Comparison of ENCODE assay signal across 13 cellular contexts in genomic region chr2:162308747-162309503, GRCh38. TPM values are rescaled to one million over a fixed set of nuclear protein-coding genes. Genes with fewer than 3 reads are reported as not detected.
A peak's percentile ranks its signal among the peaks of the same experiment; 100 is the strongest.
DNase-seq lines count a peak whose midpoint lies in the region; ATAC-seq and TF ChIP-seq lines count a peak whose summit lies in the region.
"Had no signal": no experiment of that assay in that cellular context is flagged by ENCODE, and none has a peak within 500 bp of the region (broad histone marks: within the 10 kb centered on the region; RNA-seq: fewer than 3 reads in every experiment).

No MANE protein-coding gene starts in this region.

- intact Hi-C loops in left ventricle myocardium inferior (cut with micrococcal nuclease) = no loop called here

- no peaks in the 10 kb centered on the region for H3K27me3 ChIP-seq in left ventricle myocardium inferior (ENCODE audit: low read depth)
- H3K27me3 ChIP-seq: stomach had no signal

- H3K36me3 ChIP-seq in left ventricle myocardium inferior = peaks cover 35% of the 10 kb centered on the region

- H3K4me3 ChIP-seq in left ventricle myocardium inferior = no peak overlapping the region
- H3K4me3 ChIP-seq: PC-9, stomach had no signal

- no peak for TF ChIP-seq CTCF in left ventricle myocardium inferior (IDR thresholded peaks at IDR 0.05; ENCODE audit: borderline replicate concordance)

- H3K9me3 ChIP-seq in left ventricle myocardium inferior (replicated peaks) = no peaks in the 10 kb centered on the region
- H3K9me3 ChIP-seq: stomach had no signal

- DNase-seq in epithelial cell of prostate (ENCODE audit: low read depth, low spot score) = peak; percentile 44
- no peak for DNase-seq in left ventricle myocardium inferior
- no peak for DNase-seq in NCI-H226
- DNase-seq in ecto neural progenitor cell (ENCODE audit: low spot score) = no peak
- no peak for DNase-seq in NCI-H2107 treated with DMSO at 0.1 percent for 48 hours (lab: John Stamatoyannopoulos, UW; ENCODE audit: unreplicated experiment)
- DNase-seq: activated T-cell treated with anti-CD3 and anti-CD28 coated beads, Interleukin-2, amount 50 U/mL, for 72 hours; HCEC 1CT; NCI-H2029 treated with DMSO at 0.1 percent for 48 hours; stomach had no signal

- ATAC-seq in GM18508 (IDR thresholded peaks at IDR 0.05; ENCODE audit: insufficient read depth, unreplicated experiment) (peak; percentile 46), GM21390 (IDR thresholded peaks at IDR 0.05; ENCODE audit: unreplicated experiment) (peak; percentile 66), HG03378 (IDR thresholded peaks at IDR 0.05; ENCODE audit: unreplicated experiment) (peak; percentile 70)

- peaks cover 6% of the 10 kb centered on the region for H3K4me1 ChIP-seq in left ventricle myocardium inferior

- H3K27ac ChIP-seq in epithelial cell of prostate = peak overlapping the region; percentile 17
- no peak overlapping the region for H3K27ac ChIP-seq in left ventricle myocardium inferior (replicated peaks)
- H3K27ac ChIP-seq: PC-9, stomach had no signal

RNA-seq across cellular contexts. Expression of gene IFIH1, which starts 9.6 kb away (rescaled TPM):
- total RNA-seq in left ventricle myocardium inferior = 6.0 TPM

RNA-seq across cellular contexts. Expression of gene GCA, which starts 35.0 kb away (rescaled TPM):
- 7.4 TPM for total RNA-seq in left ventricle myocardium inferior
